ENCODE assay signal across 1 cellular context in genomic region chr16:11915644-11916523, GRCh38.
TF ChIP-seq lines count a peak whose summit lies in the region.

TSS of gene GSPT1 (minus strand) at chr16:11915956. CDS start at chr16:11915720, 236 bp downstream.

TF ChIP-seq in K562, 482 proteins besides CTCF, POLR2A, EP300 and RAD21 (continued from another document and continues in another):
- TF ChIP-seq CEBPZ (IDR thresholded peaks at IDR 0.05; ENCODE audit: borderline replicate concordance, low read depth, low read length) (no peak), NRF1 (conservative IDR thresholded peaks at IDR 0.05 in 1 of 2, IDR thresholded peaks at IDR 0.05 in 1 of 2) (peak; percentile 52 to 66; a peak in 3 of 4 replicates), ZKSCAN8 (CRISPR knock-in tag; IDR thresholded peaks at IDR 0.05) (no peak), ZNF766 (CRISPR knock-in tag; conservative IDR thresholded peaks at IDR 0.05) (peak; percentile 98), MCM5 (IDR thresholded peaks at IDR 0.05; ENCODE audit: low read depth) (no peak), HNRNPL (IDR thresholded peaks at IDR 0.05; ENCODE audit: low read depth, low read length) (0 out of 2 replicates have a peak, but pooled peaks have one; percentile 53), TRIM28 (IDR thresholded peaks at IDR 0.05) (0 out of 2 replicates have a peak, but pooled peaks have one; percentile 46), RBM34 (IDR thresholded peaks at IDR 0.05; ENCODE audit: borderline replicate concordance, insufficient read depth, low read length) (no peak), ZBTB5 (IDR thresholded peaks at IDR 0.05) (no peak), ZNF143 (CRISPR knock-in tag; IDR thresholded peaks at IDR 0.05) (peak; percentile 99), TRIM24 (IDR thresholded peaks at IDR 0.05) (peak in 1 of 2 experiments; percentile 71; a peak in 2 of 4 replicates), SMAD1 (IDR thresholded peaks at IDR 0.05; ENCODE audit: low read depth, low read length, partially characterized antibody) (no peak), MCM2 (IDR thresholded peaks at IDR 0.05; ENCODE audit: low read depth) (no peak), KDM2B (CRISPR knock-in tag; IDR thresholded peaks at IDR 0.05) (no peak), SMARCC2 (IDR thresholded peaks at IDR 0.05; ENCODE audit: low read depth) (no peak; the same call in 1 of the 2 replicates), ZC3H4 (CRISPR knock-in tag; IDR thresholded peaks at IDR 0.05; ENCODE audit: borderline replicate concordance) (no peak), E2F3 (CRISPR knock-in tag; IDR thresholded peaks at IDR 0.05) (no peak), NFIX (CRISPR knock-in tag; IDR thresholded peaks at IDR 0.05; ENCODE audit: low read depth) (no peak), ZHX1 (conservative IDR thresholded peaks at IDR 0.05; ENCODE audit: low read length) (no peak; the same call in 1 of the 2 replicates), ZNF551 (CRISPR knock-in tag; IDR thresholded peaks at IDR 0.05) (no peak), ZBTB40 (IDR thresholded peaks at IDR 0.05) (peak; percentile 93), ZBTB40 (CRISPR knock-in tag; IDR thresholded peaks at IDR 0.05) (no peak), CBFB (CRISPR knock-in tag; IDR thresholded peaks at IDR 0.05) (peak; percentile 100), NR3C1 (CRISPR knock-in tag; IDR thresholded peaks at IDR 0.05) (0 out of 2 replicates have a peak, but pooled peaks have one; percentile 22), MBD2 (IDR thresholded peaks at IDR 0.05; ENCODE audit: borderline replicate concordance, low read depth) (peak; percentile 96), REST (CRISPR knock-in tag; IDR thresholded peaks at IDR 0.05; ENCODE audit: low read depth) (0 out of 2 replicates have a peak, but pooled peaks have one; percentile 26), IFI16 (CRISPR knock-in tag; IDR thresholded peaks at IDR 0.05) (no peak), ZNF133 (CRISPR knock-in tag; IDR thresholded peaks at IDR 0.05) (no peak), GTF2F1 (IDR thresholded peaks at IDR 0.05; ENCODE audit: low read depth, low read length) (0 out of 2 replicates have a peak, but pooled peaks have one; percentile 45), HDAC8 (tag; IDR thresholded peaks at IDR 0.05) (peak; percentile 56; the same call in 1 of the 2 replicates), RUNX1 (IDR thresholded peaks at IDR 0.05; ENCODE audit: low read depth) (no peak)
